24 cellular contexts compared by ENCODE assay signal in genomic region chr15:69701198-69701597, GRCh38.
"Had no signal": no experiment of that assay in that cellular context is flagged by ENCODE, and none has a peak within 500 bp of the region (broad histone marks: within the 10 kb centered on the region; RNA-seq: fewer than 3 reads in every experiment).

No MANE protein-coding gene starts in this region.

- H3K27ac ChIP-seq: adrenal gland, body of pancreas, epithelial cell of prostate, left ventricle myocardium inferior, stomach, tibial artery, upper lobe of right lung had no signal

- H3K36me3 ChIP-seq: adrenal gland, left ventricle myocardium inferior, stomach, tibial artery, upper lobe of right lung had no signal

- H3K4me1 ChIP-seq: adrenal gland, body of pancreas, left ventricle myocardium inferior, upper lobe of right lung had no signal

- H3K4me3 ChIP-seq: adrenal gland, body of pancreas, left ventricle myocardium inferior, lung, mucosa of descending colon, stomach, tibial artery, upper lobe of right lung had no signal

- ATAC-seq: body of pancreas; stimulated activated naive B cell treated with anti-CD40 and anti-IgM and Interleukin-4, amounts not matched to agents 10 μg/mL and 1 μg/mL and 100 μg/mL, for 72 hours; upper lobe of right lung had no signal

- H3K9me3 ChIP-seq: adrenal gland, body of pancreas, mucosa of descending colon, tibial artery, upper lobe of right lung had no signal

- DNase-seq: activated CD4-positive, alpha-beta memory T cell treated with anti-CD3 and anti-CD28 coated beads for 36 hours; activated CD4-positive, alpha-beta T cell treated with anti-CD3 and anti-CD28 coated beads, Interleukin-2, amount 10 ng/mL, durations not matched to agents 24 days and 14 days; activated CD4-positive, CD25-positive, alpha-beta regulatory T cell treated with anti-CD3 and anti-CD28 coated beads, Interleukin-2, amount 50 U/mL, for 72 hours; activated CD8-positive, alpha-beta memory T cell treated with anti-CD3 and anti-CD28 coated beads, Interleukin-2, amount 50 U/mL, for 4 hours; activated effector memory CD4-positive, alpha-beta T cell treated with anti-CD3 and anti-CD28 coated beads, Interleukin-2, amount 50 U/mL, for 16 hours; activated naive CD4-positive, alpha-beta T cell treated with anti-CD3 and anti-CD28 coated beads for 36 hours; activated naive CD8-positive, alpha-beta T cell treated with anti-CD3 and anti-CD28 coated beads for 36 hours; activated T-cell treated with anti-CD3 and anti-CD28 coated beads, Interleukin-2, amount 50 U/mL, for 1 hour; adrenal gland; aorta; body of pancreas; dermis blood vessel endothelial cell; effector CD8-positive, alpha-beta T cell; left ventricle myocardium inferior; mucosa of descending colon; retina; stimulated activated CD4-positive, alpha-beta T cell treated with anti-CD3 and anti-CD28 coated beads, Interleukin-15, amount 100 ng/mL, for 24 hours; stimulated activated CD4-positive, alpha-beta T cell treated with anti-CD3 and anti-CD28 coated beads, Interleukin-2, amount 100 ng/mL, for 24 hours; stimulated activated naive B cell treated with anti-CD40 and anti-IgM and Interleukin-4, amounts not matched to agents 10 μg/mL and 1 μg/mL and 100 μg/mL, for 72 hours; stomach; tibial artery; upper lobe of right lung had no signal

- H3K27me3 ChIP-seq: adrenal gland, body of pancreas, stomach, tibial artery, upper lobe of right lung had no signal
